18 cellular contexts compared by ENCODE assay signal in genomic region chr2:218002103-218002502, GRCh38. TPM values are rescaled to one million over a fixed set of nuclear protein-coding genes. Genes with fewer than 3 reads are reported as not detected.
DNase-seq lines count a peak whose midpoint lies in the region; ATAC-seq and TF ChIP-seq lines count a peak whose summit lies in the region.
"Had no signal": no experiment of that assay in that cellular context is flagged by ENCODE, and none has a peak within 500 bp of the region (broad histone marks: within the 10 kb centered on the region; RNA-seq: fewer than 3 reads in every experiment).

No MANE protein-coding gene starts in this region.

- H4K8ac ChIP-seq in mesenchymal stem cell (ENCODE audit: low read length): no peak overlapping the region

- DNase-seq in GM03348 (ENCODE audit: low spot score) (peak; percentile 54), mesenchymal stem cell (no peak), stomach (no peak), thyroid gland (no peak), omental fat pad (ENCODE audit: low spot score) (no peak), AML-193 (lab: John Stamatoyannopoulos, UW) (no peak)
- DNase-seq: activated CD4-positive, alpha-beta memory T cell treated with anti-CD3 and anti-CD28 coated beads for 36 hours; CD8-positive, alpha-beta memory T cell; foreskin melanocyte; GDM1; naive B cell; NCI-H1436; stimulated activated CD4-positive, alpha-beta T cell treated with anti-CD3 and anti-CD28 coated beads, Interleukin-15, amount 100 ng/mL, for 24 hours; T-helper 9 cell had no signal

- H3K27ac ChIP-seq in mesenchymal stem cell (ENCODE audit: low read length, poor library complexity, severe bottlenecking) (no peak overlapping the region), stomach (peak overlapping the region in 4 of 5 donors; percentile 64 to 82 (median 78)), thyroid gland (peak overlapping the region in 1 of 3 donors; percentile 84)

- peak overlapping the region in 1 of 2 experiments; percentile 94 for H3K4me3 ChIP-seq in mesenchymal stem cell (ENCODE audit: insufficient read depth in 1 of 2, low read depth in 1 of 2, low read length in 2 of 2)
- H3K4me3 ChIP-seq in stomach: peak overlapping the region; percentile 25 to 40 (median 30)
- no peak overlapping the region for H3K4me3 ChIP-seq in thyroid gland (replicated peaks in 1 of 3)

- peak overlapping the region; percentile 40 to 69 for H3K18ac ChIP-seq in mesenchymal stem cell (ENCODE audit: low read depth in 1 of 2, low read length in 2 of 2)

- H3K36me3 ChIP-seq in mesenchymal stem cell (ENCODE audit: control insufficient read depth in 1 of 2, insufficient read depth in 2 of 2, low read depth in 1 of 2, low read length in 2 of 2) (peaks cover 0 to 13% of the 10 kb centered on the region in 2 experiments), stomach (no peaks in the 10 kb centered on the region), thyroid gland (no peaks in the 10 kb centered on the region)

- no peak overlapping the region for H2BK5ac ChIP-seq in mesenchymal stem cell (ENCODE audit: low read depth, low read length, poor library complexity, severe bottlenecking)

- peaks cover 3% of the 10 kb centered on the region for H3K27me3 Mint-ChIP-seq in brain

- peak overlapping the region in 4 of 5 experiments; percentile 52 to 82 (median 71) for H3K4me3 Mint-ChIP-seq in brain
- H3K4me3 Mint-ChIP-seq: activated CD4-positive, alpha-beta memory T cell treated with anti-CD3 and anti-CD28 coated beads for 36 hours; CD8-positive, alpha-beta memory T cell; naive B cell had no signal

- peaks cover 76% of the 10 kb centered on the region for H3K4me1 Mint-ChIP-seq in brain
- H3K4me1 Mint-ChIP-seq: CD8-positive, alpha-beta memory T cell; naive B cell had no signal

- H3K4me1 ChIP-seq in mesenchymal stem cell (ENCODE audit: control insufficient read depth, insufficient read depth, low read depth, low read length) (peaks cover 19% of the 10 kb centered on the region), stomach (peaks cover 5 to 20% (median 14%) of the 10 kb centered on the region in 4 donors), thyroid gland (peaks cover 20 to 36% of the 10 kb centered on the region in 2 donors)

- H3K4ac ChIP-seq in mesenchymal stem cell (ENCODE audit: low read depth in 1 of 2, low read length in 2 of 2): peak overlapping the region; percentile 10 to 63

- peak overlapping the region in 1 of 2 experiments; percentile 48 for H2BK12ac ChIP-seq in mesenchymal stem cell (ENCODE audit: low read length in 2 of 2)

- H3K4me2 ChIP-seq in mesenchymal stem cell (ENCODE audit: low read length, poor library complexity, severe bottlenecking): no peak overlapping the region

- H3K27me3 ChIP-seq in mesenchymal stem cell (ENCODE audit: control insufficient read depth in 1 of 2, insufficient read depth in 1 of 2, low read length in 2 of 2): peaks cover 0 to 5% of the 10 kb centered on the region in 2 experiments
- peaks cover 0 to 5% (median 0%) of the 10 kb centered on the region in 3 donors for H3K27me3 ChIP-seq in stomach
- no peaks in the 10 kb centered on the region for H3K27me3 ChIP-seq in thyroid gland

- no peak overlapping the region for H2AFZ ChIP-seq in mesenchymal stem cell (ENCODE audit: low read depth, low read length)

- no peak overlapping the region for H4K91ac ChIP-seq in mesenchymal stem cell (ENCODE audit: low read length)

- TF ChIP-seq EP300 in stomach (IDR thresholded peaks at IDR 0.05): no peak

- H3K9me3 ChIP-seq in mesenchymal stem cell (ENCODE audit: control insufficient read depth, low read length) (no peaks in the 10 kb centered on the region), stomach (no peaks in the 10 kb centered on the region), thyroid gland (no peaks in the 10 kb centered on the region)

- H3K9ac ChIP-seq in mesenchymal stem cell (ENCODE audit: low read length): peak overlapping the region; percentile 91

- no peaks in the 10 kb centered on the region for H3K79me1 ChIP-seq in mesenchymal stem cell (replicated peaks; ENCODE audit: low read length, poor library complexity, severe bottlenecking)

- intact Hi-C loops in stomach (cut with DNase I; ENCODE audit: low total_unique reads): no loop called here
- intact Hi-C loops in thyroid gland (cut with DNase I): no loop called here

- no peak overlapping the region for H3K23ac ChIP-seq in mesenchymal stem cell (ENCODE audit: low read length in 2 of 2)

- H3K36me3 Mint-ChIP-seq in brain: no peaks in the 10 kb centered on the region
- H3K36me3 Mint-ChIP-seq: activated CD4-positive, alpha-beta memory T cell treated with anti-CD3 and anti-CD28 coated beads for 36 hours; CD8-positive, alpha-beta memory T cell; naive B cell had no signal

- WGBS in mesenchymal stem cell: 30% methylated on average over 2 of the region's 3 CpGs
- WGBS in stomach, 5 donors: 43 to 71% (median 67%) methylated on average over 3 of the region's 3 CpGs
- WGBS in thyroid gland, 2 donors: 72 to 75% methylated on average over 3 of the region's 3 CpGs

- TF ChIP-seq POLR2A in stomach (IDR thresholded peaks at IDR 0.05) (no peak), thyroid gland (IDR thresholded peaks at IDR 0.05) (no peak)

- H2BK120ac ChIP-seq in mesenchymal stem cell (ENCODE audit: low read depth, low read length): no peak overlapping the region

- no peak for TF ChIP-seq CTCF in brain (conservative IDR thresholded peaks at IDR 0.05)
- no peak for TF ChIP-seq CTCF in stomach (IDR thresholded peaks at IDR 0.05)
- TF ChIP-seq CTCF in thyroid gland (IDR thresholded peaks at IDR 0.05): no peak
- TF ChIP-seq CTCF in omental fat pad (IDR thresholded peaks at IDR 0.05): no peak

- no peak overlapping the region for H3K14ac ChIP-seq in mesenchymal stem cell (ENCODE audit: low read length in 2 of 2)

- ATAC-seq in omental fat pad (ENCODE audit: low FRiP score): no peak
- ATAC-seq in GM19023 (IDR thresholded peaks at IDR 0.05; ENCODE audit: unreplicated experiment): no peak
- ATAC-seq: HepG2 had no signal

- H3K27ac Mint-ChIP-seq in brain: peak overlapping the region; percentile 58 to 96 (median 68)
- H3K27ac Mint-ChIP-seq: activated CD4-positive, alpha-beta memory T cell treated with anti-CD3 and anti-CD28 coated beads for 36 hours; CD8-positive, alpha-beta memory T cell had no signal

- H2AK5ac ChIP-seq in mesenchymal stem cell (ENCODE audit: low read length, severe bottlenecking): no peak overlapping the region

- H2BK15ac ChIP-seq in mesenchymal stem cell (ENCODE audit: low read depth, poor library complexity, severe bottlenecking): peak overlapping the region; percentile 62

- no peaks in the 10 kb centered on the region for H3K9me3 Mint-ChIP-seq in brain
- H3K9me3 Mint-ChIP-seq: activated CD4-positive, alpha-beta memory T cell treated with anti-CD3 and anti-CD28 coated beads for 36 hours; CD8-positive, alpha-beta memory T cell; naive B cell had no signal

RNA-seq across cellular contexts. Expression of gene TNS1, which starts 0.7 kb away (rescaled TPM):
- polyA plus RNA-seq in brain (ENCODE audit: insufficient read depth, low read depth, low replicate concordance): 23.1 TPM
- polyA plus RNA-seq in mesenchymal stem cell (2013, experiment 1 of 2): 6.3 TPM
- polyA plus RNA-seq in mesenchymal stem cell (2013, experiment 2 of 2): 5.1 TPM
- 100 to 1,000 TPM; 145 to 682 (median 198) TPM for total RNA-seq in stomach
- polyA plus RNA-seq in stomach: 10 to 100 TPM; 18.5 to 44.9 (median 33.2) TPM
- total RNA-seq in thyroid gland: 100 to 1,000 TPM; 169 to 316 (median 229) TPM
- 100 to 1,000 TPM; 135 to 453 (median 361) TPM for total RNA-seq in omental fat pad
- total RNA-seq: NCI-H460 had no signal
- polyA plus RNA-seq: CD8-positive, alpha-beta memory T cell had no signal

Comparison
In these comparisons a context has a peak if more than half of its experiments do, and no peak if none do; other contexts are left out.
1. H3K4me3 ChIP-seq: peak in stomach (4 of 4); none in thyroid gland (0 of 3).